In the genomic region with DNA sequence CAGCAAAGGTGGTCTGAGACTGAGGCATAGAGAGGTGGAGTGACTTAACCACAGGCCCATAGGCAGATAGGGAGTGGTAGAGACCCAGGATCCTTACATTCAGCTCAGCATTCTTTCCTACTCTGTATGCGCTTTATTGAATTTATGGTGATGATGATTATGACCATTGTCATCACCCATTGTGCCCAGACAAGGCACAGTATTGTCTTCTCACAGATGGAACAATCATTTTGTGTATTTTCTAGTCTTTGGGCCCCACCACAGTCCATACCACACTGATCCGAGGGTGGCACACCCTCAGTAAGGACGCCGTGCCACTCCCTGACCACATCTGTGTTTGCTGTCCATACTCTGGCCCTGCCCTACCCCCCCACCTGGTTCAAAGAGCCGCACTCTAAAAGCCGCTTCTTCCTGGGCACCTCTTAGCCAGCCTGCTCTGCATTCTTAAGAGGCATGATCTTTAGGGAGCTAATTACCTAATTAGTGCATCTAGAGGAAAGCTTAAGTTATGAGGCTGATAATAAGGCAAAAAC, we compare ENCODE assay signal across 14 cellular contexts.
DNase-seq lines count a peak whose midpoint lies in the region; ATAC-seq and TF ChIP-seq lines count a peak whose summit lies in the region.
"Had no signal": no experiment of that assay in that cellular context is flagged by ENCODE, and none has a peak within 500 bp of the region (broad histone marks: within the 10 kb centered on the region; RNA-seq: fewer than 3 reads in every experiment).

No MANE protein-coding gene starts in this region.

- H4K91ac ChIP-seq in neuronal stem cell (ENCODE audit: low read depth, low read length, poor library complexity) = no peak overlapping the region

- H3K4me1 ChIP-seq in PC-3 (ENCODE audit: insufficient read depth, low read length) = no peaks in the 10 kb centered on the region
- H3K4me1 ChIP-seq in neuronal stem cell (ENCODE audit: control insufficient read depth in 2 of 2, insufficient read depth in 1 of 2, low read depth in 1 of 2, low read length in 2 of 2) = peaks cover 0 to 14% of the 10 kb centered on the region in 2 donors

- no peak overlapping the region for H2BK5ac ChIP-seq in neuronal stem cell (ENCODE audit: low read length)

- no CpG with 5 or more reads among the region's 6 CpGs for WGBS in neuronal stem cell (ENCODE audit: extremely low coverage in 2 of 2, insufficient read length in 2 of 2, insufficient replicate concordance in 1 of 2), 2 donors

- no peaks in the 10 kb centered on the region for H3K79me2 ChIP-seq in PC-3 (ENCODE audit: low read length)

- H3K9me2 ChIP-seq in PC-3 (replicated peaks; ENCODE audit: low read length) = no peaks in the 10 kb centered on the region

- H3F3A ChIP-seq in PC-3 (ENCODE audit: low read length, unreplicated experiment) = no peaks in the 10 kb centered on the region

- POLR2A ChIA-PET in PC-3 (lab: Charles Lee; ENCODE audit: unreplicated experiment) = no interaction called here

- H4K20me1 ChIP-seq in PC-3 (ENCODE audit: low read length) = no peaks in the 10 kb centered on the region
- H4K20me1 ChIP-seq: BLaER1 treated with 17β-estradiol and CSF1 and Interleukin-3, amounts not matched to agents 10 nM and 100 nM had no signal

- ATAC-seq in PC-3 (peak; percentile 27; the same call in 1 of the 2 replicates), left colon (peak; percentile 63)

- H3K27ac ChIP-seq in PC-3 (ENCODE audit: low read length) = no peak overlapping the region
- H3K27ac ChIP-seq in neuronal stem cell (replicated peaks; ENCODE audit: low read length) = no peak overlapping the region
- H3K27ac ChIP-seq: BLaER1 treated with 17β-estradiol and CSF1 and Interleukin-3, amounts not matched to agents 10 nM and 100 nM had no signal

- H3K79me1 ChIP-seq in neuronal stem cell (ENCODE audit: low read depth, low read length) = no peaks in the 10 kb centered on the region

- no peaks in the 10 kb centered on the region for H3K27me3 ChIP-seq in PC-3 (ENCODE audit: low read length)
- H3K27me3 ChIP-seq in neuronal stem cell (ENCODE audit: control insufficient read depth in 3 of 3, insufficient read depth in 3 of 3, low read depth in 1 of 3, low read length in 3 of 3) = peaks cover 0 to 6% (median 0%) of the 10 kb centered on the region in 3 experiments
- H3K27me3 ChIP-seq: BLaER1 treated with 17β-estradiol and CSF1 and Interleukin-3, amounts not matched to agents 10 nM and 100 nM had no signal

- no peak overlapping the region for H2BK12ac ChIP-seq in neuronal stem cell (ENCODE audit: low read length)

- H2BK15ac ChIP-seq in neuronal stem cell (ENCODE audit: low read length) = no peak overlapping the region

- no peak overlapping the region for H3K23ac ChIP-seq in neuronal stem cell (ENCODE audit: low read depth, low read length, poor library complexity)

- TF ChIP-seq CTCF in PC-3 (conservative IDR thresholded peaks at IDR 0.05; ENCODE audit: low read depth, low read length) = no peak

- H3K9ac ChIP-seq in PC-3 (ENCODE audit: low read length) (no peak overlapping the region), neuronal stem cell (ENCODE audit: low read depth, low read length, poor library complexity) (no peak overlapping the region)
- H3K9ac ChIP-seq: BLaER1 treated with 17β-estradiol and CSF1 and Interleukin-3, amounts not matched to agents 10 nM and 100 nM had no signal

- CTCF ChIA-PET in PC-3 (lab: Charles Lee) = no interaction called here

- no peak overlapping the region for H4K8ac ChIP-seq in neuronal stem cell (ENCODE audit: low read depth, low read length)

- no TSS peak for BruUV-seq in PC-3 (replicated peaks; lab: Mats Ljungman, UMichigan)

- no peak overlapping the region for H2AFZ ChIP-seq in PC-3 (ENCODE audit: low read length)
- H2AFZ ChIP-seq in neuronal stem cell (ENCODE audit: low read length) = no peak overlapping the region

- H3K36me3 ChIP-seq in PC-3 (ENCODE audit: low read depth, low read length) (no peaks in the 10 kb centered on the region), neuronal stem cell (replicated peaks in 1 of 2; ENCODE audit: control insufficient read depth in 2 of 2, insufficient read depth in 2 of 2, low read length in 2 of 2) (no peaks in the 10 kb centered on the region)
- H3K36me3 ChIP-seq: BLaER1 treated with 17β-estradiol and CSF1 and Interleukin-3, amounts not matched to agents 10 nM and 100 nM had no signal

- intact Hi-C loops in PC-3 (cut with micrococcal nuclease) (no loop called here), left colon (cut with DNase I, micrococcal nuclease) (no loop called here)

- no peaks in the 10 kb centered on the region for H3K9me3 ChIP-seq in PC-3 (ENCODE audit: low read length)
- H3K9me3 ChIP-seq in neuronal stem cell (replicated peaks in 1 of 2; ENCODE audit: control insufficient read depth in 2 of 2, insufficient read depth in 1 of 2, low read depth in 1 of 2, low read length in 2 of 2) = no peaks in the 10 kb centered on the region
- H3K9me3 ChIP-seq: BLaER1 treated with 17β-estradiol and CSF1 and Interleukin-3, amounts not matched to agents 10 nM and 100 nM had no signal

- no peak overlapping the region for H2BK120ac ChIP-seq in neuronal stem cell (ENCODE audit: low read depth, low read length)

- H3K4me2 ChIP-seq in PC-3 (ENCODE audit: low read length) = no peak overlapping the region
- H3K4me2 ChIP-seq in neuronal stem cell (ENCODE audit: insufficient read depth, low read length, poor library complexity, severe bottlenecking) = no peak overlapping the region
- H3K4me2 ChIP-seq: BLaER1 treated with 17β-estradiol and CSF1 and Interleukin-3, amounts not matched to agents 10 nM and 100 nM had no signal

- no peak overlapping the region for H3K4me3 ChIP-seq in PC-3 (ENCODE audit: low read length)
- no peak overlapping the region for H3K4me3 ChIP-seq in neuronal stem cell (ENCODE audit: low read length in 2 of 2)
- H3K4me3 ChIP-seq: BLaER1 treated with 17β-estradiol and CSF1 and Interleukin-3, amounts not matched to agents 10 nM and 100 nM had no signal

- H3K18ac ChIP-seq in neuronal stem cell (ENCODE audit: low read length) = peak overlapping the region; percentile 16

- peak; percentile 10 to 53 for DNase-seq in NCI-H524 (lab: John Stamatoyannopoulos, UW)
- DNase-seq in NCI-H524 treated with DMSO at 0.1 percent for 48 hours (lab: John Stamatoyannopoulos, UW) = no peak
- DNase-seq in PC-3 = peak; percentile 6
- DNase-seq in left colon = peak in 1 of 2 donors; percentile 56
- DNase-seq in neuronal stem cell (ENCODE audit: low spot score) = no peak
- DNase-seq in islet precursor cell = no peak
- no peak for DNase-seq in GM03348 (ENCODE audit: low spot score)
- no peak for DNase-seq in activated CD4-positive, alpha-beta T cell treated with anti-CD3 and anti-CD28 coated beads for 1 hour
- DNase-seq: ACHN; Calu3; CD4-positive, CD25-positive, alpha-beta regulatory T cell; DMS79; HCEC 1CT had no signal

- H3K4ac ChIP-seq in neuronal stem cell (ENCODE audit: low read length) = no peak overlapping the region

- no peak overlapping the region for H3K14ac ChIP-seq in neuronal stem cell (ENCODE audit: low read length)

- H2AK5ac ChIP-seq in neuronal stem cell (ENCODE audit: low read depth, low read length) = no peak overlapping the region

Comparison
In these comparisons a context has a peak if more than half of its experiments do, and no peak if none do; other contexts are left out.
1. DNase-seq: peak in NCI-H524 (2 of 2) and PC-3 (single experiment); none in NCI-H524 treated with DMSO at 0.1 percent for 48 hours (single experiment), neuronal stem cell (single experiment), islet precursor cell (single experiment), GM03348 (single experiment) and activated CD4-positive, alpha-beta T cell treated with anti-CD3 and anti-CD28 coated beads for 1 hour (single experiment).